8 cellular contexts compared by ENCODE assay signal in the genomic region with DNA sequence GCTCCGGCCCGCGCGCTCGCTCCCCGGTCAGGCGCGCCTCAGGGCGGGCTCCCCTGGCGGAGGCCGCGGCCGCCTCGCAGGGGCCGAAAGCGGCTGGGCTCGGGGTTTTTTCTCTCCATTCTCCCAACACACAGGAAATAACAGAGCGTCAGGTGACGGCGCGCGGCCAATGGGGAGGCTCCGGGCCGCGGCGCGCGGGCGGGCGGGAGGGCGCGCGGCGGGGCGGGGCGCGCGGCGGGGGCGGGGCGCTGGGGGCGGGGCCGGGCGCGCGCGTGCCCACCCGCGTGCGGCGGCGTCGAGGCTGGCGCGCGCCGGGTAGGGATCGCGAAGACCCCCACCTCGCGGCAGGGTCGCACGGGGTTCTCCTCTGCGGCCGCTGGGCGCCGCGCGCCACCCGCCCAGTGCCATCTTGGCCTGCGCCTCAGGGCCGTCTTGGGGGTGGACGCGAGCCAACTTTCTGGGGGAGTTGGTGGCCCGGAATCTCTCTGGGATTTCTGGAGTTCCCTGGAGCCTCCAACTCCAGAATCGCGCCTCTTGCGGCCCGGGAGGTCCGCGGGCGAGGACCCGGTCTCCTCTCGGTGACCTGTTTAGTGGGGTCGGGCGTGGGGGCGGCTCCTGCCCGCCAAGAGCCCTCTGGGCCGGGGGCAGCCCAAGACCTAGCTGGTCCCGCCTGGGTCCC. TPM values are rescaled to one million over a fixed set of nuclear protein-coding genes. Genes with fewer than 3 reads are reported as not detected.
A peak's percentile ranks its signal among the peaks of the same experiment; 100 is the strongest.
DNase-seq lines count a peak whose midpoint lies in the region; ATAC-seq and TF ChIP-seq lines count a peak whose summit lies in the region.

A gene (minus strand): TSS at position 142 of the 679 bp plus-strand sequence. CDS start 55,348 bp downstream, outside the sequence.

- H3K36me3 ChIP-seq in ACC112 (ENCODE audit: insufficient read depth, low read length) (no peaks in the 10 kb centered on the region), liver (ENCODE audit: control insufficient read depth in 4 of 4, insufficient read depth in 3 of 4, low read depth in 1 of 4, low read length in 3 of 4) (no peaks in the 10 kb centered on the region)

- TF ChIP-seq RAD21 in liver (IDR thresholded peaks at IDR 0.05) = no peak

- H3K27me3 ChIP-seq in ACC112 (ENCODE audit: insufficient read depth, low read length) (no peaks in the 10 kb centered on the region), liver (ENCODE audit: control insufficient read depth in 4 of 4, insufficient read depth in 4 of 4, low read length in 3 of 4) (no peaks in the 10 kb centered on the region)

- H3K79me2 ChIP-seq in ACC112 (ENCODE audit: control insufficient read depth, insufficient read depth, low read length, unreplicated experiment) = peaks cover 40% of the 10 kb centered on the region

- DNase-seq in NCI-H510A (lab: John Stamatoyannopoulos, UW) (peak; percentile 34), dermis blood vessel endothelial cell (peak; percentile 80)
- peak; percentile 46 to 70 for DNase-seq in activated CD4-positive, alpha-beta T cell treated with anti-CD3 and anti-CD28 coated beads, Interleukin-2, amount 50 U/mL, for 24 hours (ENCODE audit: low read depth in 1 of 2, low spot score in 1 of 2)
- DNase-seq in stimulated activated CD4-positive, alpha-beta T cell treated with anti-CD3 and anti-CD28 coated beads, Interleukin-4, amount 100 ng/mL, for 1 hour = peak; percentile 80

- peak within 1 kb of the TSS; percentile 60 for H2AFZ ChIP-seq in ACC112 (ENCODE audit: low read length, unreplicated experiment)

- peak; percentile 54 for ATAC-seq in GM18861 (IDR thresholded peaks at IDR 0.05; ENCODE audit: unreplicated experiment)
- ATAC-seq in HG03097 (IDR thresholded peaks at IDR 0.05; ENCODE audit: low FRiP score, unreplicated experiment) = peak; percentile 42

- 5% methylated on average over 90 of the region's 90 CpGs for WGBS in liver

- H3K4me1 ChIP-seq in ACC112 (ENCODE audit: control insufficient read depth, insufficient read depth, low read length, unreplicated experiment) = peaks cover 4% of the 10 kb centered on the region
- peaks cover 7 to 22% (median 14%) of the 10 kb centered on the region in 4 donors for H3K4me1 ChIP-seq in liver (ENCODE audit: control insufficient read depth in 4 of 4, insufficient read depth in 4 of 4, low read length in 3 of 4)

- peak within 1 kb of the TSS; percentile 16 to 75 for H3K9ac ChIP-seq in liver (ENCODE audit: low read depth in 1 of 2, low read length in 2 of 2)

- no peaks in the 10 kb centered on the region for H3K9me3 ChIP-seq in liver (ENCODE audit: control insufficient read depth in 4 of 4, low read length in 3 of 4)

- TF ChIP-seq CTCF in liver (IDR thresholded peaks at IDR 0.05; ENCODE audit: low read depth, low read length, missing input control) = no peak

- peak within 1 kb of the TSS; percentile 16; the same call in 1 of the 2 replicates for H3K27ac ChIP-seq in ACC112 (ENCODE audit: low read depth, low read length)
- peak within 1 kb of the TSS; percentile 83 to 88 for H3K27ac ChIP-seq in liver (ENCODE audit: low read depth in 1 of 2, low read length in 2 of 2)

- H3K4me3 ChIP-seq in ACC112 (ENCODE audit: low read depth, low read length) (peak within 1 kb of the TSS; percentile 95), liver (ENCODE audit: low read depth in 1 of 3, low read length in 3 of 3) (peak within 1 kb of the TSS; percentile 77 to 95 (median 88))

TF ChIP-seq in liver, 16 proteins besides CTCF, POLR2A, EP300 and RAD21:
- TF ChIP-seq, protein P1, sequence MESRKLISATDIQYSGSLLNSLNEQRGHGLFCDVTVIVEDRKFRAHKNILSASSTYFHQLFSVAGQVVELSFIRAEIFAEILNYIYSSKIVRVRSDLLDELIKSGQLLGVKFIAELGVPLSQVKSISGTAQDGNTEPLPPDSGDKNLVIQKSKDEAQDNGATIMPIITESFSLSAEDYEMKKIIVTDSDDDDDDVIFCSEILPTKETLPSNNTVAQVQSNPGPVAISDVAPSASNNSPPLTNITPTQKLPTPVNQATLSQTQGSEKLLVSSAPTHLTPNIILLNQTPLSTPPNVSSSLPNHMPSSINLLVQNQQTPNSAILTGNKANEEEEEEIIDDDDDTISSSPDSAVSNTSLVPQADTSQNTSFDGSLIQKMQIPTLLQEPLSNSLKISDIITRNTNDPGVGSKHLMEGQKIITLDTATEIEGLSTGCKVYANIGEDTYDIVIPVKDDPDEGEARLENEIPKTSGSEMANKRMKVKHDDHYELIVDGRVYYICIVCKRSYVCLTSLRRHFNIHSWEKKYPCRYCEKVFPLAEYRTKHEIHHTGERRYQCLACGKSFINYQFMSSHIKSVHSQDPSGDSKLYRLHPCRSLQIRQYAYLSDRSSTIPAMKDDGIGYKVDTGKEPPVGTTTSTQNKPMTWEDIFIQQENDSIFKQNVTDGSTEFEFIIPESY (IDR thresholded peaks at IDR 0.05) = no peak
- no peak for TF ChIP-seq FOXA1 (IDR thresholded peaks at IDR 0.05)
- no peak for TF ChIP-seq RXRA (IDR thresholded peaks at IDR 0.05)
- TF ChIP-seq FOXA2 (IDR thresholded peaks at IDR 0.05) = no peak
- TF ChIP-seq, protein P2, sequence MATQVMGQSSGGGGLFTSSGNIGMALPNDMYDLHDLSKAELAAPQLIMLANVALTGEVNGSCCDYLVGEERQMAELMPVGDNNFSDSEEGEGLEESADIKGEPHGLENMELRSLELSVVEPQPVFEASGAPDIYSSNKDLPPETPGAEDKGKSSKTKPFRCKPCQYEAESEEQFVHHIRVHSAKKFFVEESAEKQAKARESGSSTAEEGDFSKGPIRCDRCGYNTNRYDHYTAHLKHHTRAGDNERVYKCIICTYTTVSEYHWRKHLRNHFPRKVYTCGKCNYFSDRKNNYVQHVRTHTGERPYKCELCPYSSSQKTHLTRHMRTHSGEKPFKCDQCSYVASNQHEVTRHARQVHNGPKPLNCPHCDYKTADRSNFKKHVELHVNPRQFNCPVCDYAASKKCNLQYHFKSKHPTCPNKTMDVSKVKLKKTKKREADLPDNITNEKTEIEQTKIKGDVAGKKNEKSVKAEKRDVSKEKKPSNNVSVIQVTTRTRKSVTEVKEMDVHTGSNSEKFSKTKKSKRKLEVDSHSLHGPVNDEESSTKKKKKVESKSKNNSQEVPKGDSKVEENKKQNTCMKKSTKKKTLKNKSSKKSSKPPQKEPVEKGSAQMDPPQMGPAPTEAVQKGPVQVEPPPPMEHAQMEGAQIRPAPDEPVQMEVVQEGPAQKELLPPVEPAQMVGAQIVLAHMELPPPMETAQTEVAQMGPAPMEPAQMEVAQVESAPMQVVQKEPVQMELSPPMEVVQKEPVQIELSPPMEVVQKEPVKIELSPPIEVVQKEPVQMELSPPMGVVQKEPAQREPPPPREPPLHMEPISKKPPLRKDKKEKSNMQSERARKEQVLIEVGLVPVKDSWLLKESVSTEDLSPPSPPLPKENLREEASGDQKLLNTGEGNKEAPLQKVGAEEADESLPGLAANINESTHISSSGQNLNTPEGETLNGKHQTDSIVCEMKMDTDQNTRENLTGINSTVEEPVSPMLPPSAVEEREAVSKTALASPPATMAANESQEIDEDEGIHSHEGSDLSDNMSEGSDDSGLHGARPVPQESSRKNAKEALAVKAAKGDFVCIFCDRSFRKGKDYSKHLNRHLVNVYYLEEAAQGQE (IDR thresholded peaks at IDR 0.05) = no peak

RNA-seq across cellular contexts. Expression of the gene that starts here (rescaled TPM):
- total RNA-seq in dermis blood vessel endothelial cell (25.7 and 29.0 TPM in 2 replicates), liver (10 to 100 TPM; 14.1 to 15.8 TPM)
- polyA plus RNA-seq in liver = 1 to 10 TPM; 1.0 to 4.6 TPM

Comparison
In these comparisons a context has a peak if more than half of its experiments do, and no peak if none do; other contexts are left out.
1. Peak in every context shown above with its lines: DNase-seq, ATAC-seq, H3K4me3 ChIP-seq and H3K27ac ChIP-seq.